Comparison of ENCODE assay signal across 1 cellular context in the genomic region with DNA sequence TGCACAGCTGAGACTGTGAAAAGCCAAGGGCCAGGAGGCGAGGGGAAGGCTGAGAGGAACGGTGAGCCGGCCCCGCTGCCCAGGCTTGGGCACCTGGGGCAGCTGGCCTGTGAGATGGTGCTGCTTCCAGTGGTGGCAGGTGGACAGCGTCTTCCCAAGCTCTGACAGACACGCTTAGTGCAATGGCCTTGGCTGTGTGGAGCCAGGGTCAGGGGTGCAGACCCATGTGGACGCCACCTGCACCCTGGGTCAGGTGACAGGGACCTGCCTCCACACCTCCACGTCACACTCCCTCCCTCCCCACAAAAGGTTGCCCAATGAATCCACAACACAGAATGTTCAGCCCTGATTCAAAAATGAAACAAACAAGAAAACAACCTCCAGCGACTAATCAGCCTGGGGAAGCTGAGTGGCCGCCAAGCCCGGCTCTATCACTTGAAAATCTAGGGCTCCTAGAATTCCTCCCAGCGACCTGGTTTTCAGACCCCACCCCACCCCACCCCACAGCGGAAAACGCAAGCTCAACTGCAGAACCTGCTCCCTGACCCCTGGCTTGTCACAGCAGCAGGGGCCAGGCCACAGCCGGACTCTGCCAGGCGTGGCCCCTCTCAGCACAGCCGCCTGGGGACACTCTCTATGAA.
TF ChIP-seq lines count a peak whose summit lies in the region.

No MANE protein-coding gene starts in this region.

TF ChIP-seq in HepG2, 621 proteins besides CTCF, POLR2A, EP300 and RAD21 (continued from another document and continues in another):
- TF ChIP-seq, protein P1, sequence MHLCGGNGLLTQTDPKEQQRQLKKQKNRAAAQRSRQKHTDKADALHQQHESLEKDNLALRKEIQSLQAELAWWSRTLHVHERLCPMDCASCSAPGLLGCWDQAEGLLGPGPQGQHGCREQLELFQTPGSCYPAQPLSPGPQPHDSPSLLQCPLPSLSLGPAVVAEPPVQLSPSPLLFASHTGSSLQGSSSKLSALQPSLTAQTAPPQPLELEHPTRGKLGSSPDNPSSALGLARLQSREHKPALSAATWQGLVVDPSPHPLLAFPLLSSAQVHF (CRISPR knock-in tag; IDR thresholded peaks at IDR 0.05) = no peak
- TF ChIP-seq ZFX (CRISPR knock-in tag; IDR thresholded peaks at IDR 0.05; ENCODE audit: low read depth) = peak; percentile 20; the same call in 1 of the 2 replicates
- TF ChIP-seq ZNF225 (CRISPR knock-in tag; IDR thresholded peaks at IDR 0.05) = no peak
- no peak for TF ChIP-seq ZNF629 (CRISPR knock-in tag; conservative IDR thresholded peaks at IDR 0.05)
- no peak for TF ChIP-seq KDM1A (CRISPR knock-in tag; IDR thresholded peaks at IDR 0.05)
- peak; percentile 30; the same call in 1 of the 2 replicates for TF ChIP-seq SALL1 (CRISPR knock-in tag; IDR thresholded peaks at IDR 0.05)
- TF ChIP-seq ZNF724P (CRISPR knock-in tag; IDR thresholded peaks at IDR 0.05; ENCODE audit: borderline replicate concordance) = 0 out of 2 replicates have a peak, but pooled peaks have one; percentile 33
- TF ChIP-seq, protein P2, sequence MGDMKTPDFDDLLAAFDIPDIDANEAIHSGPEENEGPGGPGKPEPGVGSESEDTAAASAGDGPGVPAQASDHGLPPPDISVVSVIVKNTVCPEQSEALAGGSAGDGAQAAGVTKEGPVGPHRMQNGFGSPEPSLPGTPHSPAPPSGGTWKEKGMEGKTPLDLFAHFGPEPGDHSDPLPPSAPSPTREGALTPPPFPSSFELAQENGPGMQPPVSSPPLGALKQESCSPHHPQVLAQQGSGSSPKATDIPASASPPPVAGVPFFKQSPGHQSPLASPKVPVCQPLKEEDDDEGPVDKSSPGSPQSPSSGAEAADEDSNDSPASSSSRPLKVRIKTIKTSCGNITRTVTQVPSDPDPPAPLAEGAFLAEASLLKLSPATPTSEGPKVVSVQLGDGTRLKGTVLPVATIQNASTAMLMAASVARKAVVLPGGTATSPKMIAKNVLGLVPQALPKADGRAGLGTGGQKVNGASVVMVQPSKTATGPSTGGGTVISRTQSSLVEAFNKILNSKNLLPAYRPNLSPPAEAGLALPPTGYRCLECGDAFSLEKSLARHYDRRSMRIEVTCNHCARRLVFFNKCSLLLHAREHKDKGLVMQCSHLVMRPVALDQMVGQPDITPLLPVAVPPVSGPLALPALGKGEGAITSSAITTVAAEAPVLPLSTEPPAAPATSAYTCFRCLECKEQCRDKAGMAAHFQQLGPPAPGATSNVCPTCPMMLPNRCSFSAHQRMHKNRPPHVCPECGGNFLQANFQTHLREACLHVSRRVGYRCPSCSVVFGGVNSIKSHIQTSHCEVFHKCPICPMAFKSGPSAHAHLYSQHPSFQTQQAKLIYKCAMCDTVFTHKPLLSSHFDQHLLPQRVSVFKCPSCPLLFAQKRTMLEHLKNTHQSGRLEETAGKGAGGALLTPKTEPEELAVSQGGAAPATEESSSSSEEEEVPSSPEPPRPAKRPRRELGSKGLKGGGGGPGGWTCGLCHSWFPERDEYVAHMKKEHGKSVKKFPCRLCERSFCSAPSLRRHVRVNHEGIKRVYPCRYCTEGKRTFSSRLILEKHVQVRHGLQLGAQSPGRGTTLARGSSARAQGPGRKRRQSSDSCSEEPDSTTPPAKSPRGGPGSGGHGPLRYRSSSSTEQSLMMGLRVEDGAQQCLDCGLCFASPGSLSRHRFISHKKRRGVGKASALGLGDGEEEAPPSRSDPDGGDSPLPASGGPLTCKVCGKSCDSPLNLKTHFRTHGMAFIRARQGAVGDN (CRISPR knock-in tag; IDR thresholded peaks at IDR 0.05) = peak; percentile 46
- TF ChIP-seq, protein P3, sequence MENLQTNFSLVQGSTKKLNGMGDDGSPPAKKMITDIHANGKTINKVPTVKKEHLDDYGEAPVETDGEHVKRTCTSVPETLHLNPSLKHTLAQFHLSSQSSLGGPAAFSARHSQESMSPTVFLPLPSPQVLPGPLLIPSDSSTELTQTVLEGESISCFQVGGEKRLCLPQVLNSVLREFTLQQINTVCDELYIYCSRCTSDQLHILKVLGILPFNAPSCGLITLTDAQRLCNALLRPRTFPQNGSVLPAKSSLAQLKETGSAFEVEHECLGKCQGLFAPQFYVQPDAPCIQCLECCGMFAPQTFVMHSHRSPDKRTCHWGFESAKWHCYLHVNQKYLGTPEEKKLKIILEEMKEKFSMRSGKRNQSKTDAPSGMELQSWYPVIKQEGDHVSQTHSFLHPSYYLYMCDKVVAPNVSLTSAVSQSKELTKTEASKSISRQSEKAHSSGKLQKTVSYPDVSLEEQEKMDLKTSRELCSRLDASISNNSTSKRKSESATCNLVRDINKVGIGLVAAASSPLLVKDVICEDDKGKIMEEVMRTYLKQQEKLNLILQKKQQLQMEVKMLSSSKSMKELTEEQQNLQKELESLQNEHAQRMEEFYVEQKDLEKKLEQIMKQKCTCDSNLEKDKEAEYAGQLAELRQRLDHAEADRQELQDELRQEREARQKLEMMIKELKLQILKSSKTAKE (CRISPR knock-in tag; IDR thresholded peaks at IDR 0.05; ENCODE audit: borderline replicate concordance) = no peak
- 0 out of 2 replicates have a peak, but pooled peaks have one; percentile 7 for TF ChIP-seq MYC (CRISPR knock-in tag; IDR thresholded peaks at IDR 0.05; ENCODE audit: borderline replicate concordance)
- peak; percentile 24; the same call in 1 of the 2 replicates for TF ChIP-seq GABPB1 (CRISPR knock-in tag; IDR thresholded peaks at IDR 0.05)
- TF ChIP-seq ZNF75D (CRISPR knock-in tag; IDR thresholded peaks at IDR 0.05; ENCODE audit: borderline replicate concordance) = no peak
- TF ChIP-seq, protein P4, sequence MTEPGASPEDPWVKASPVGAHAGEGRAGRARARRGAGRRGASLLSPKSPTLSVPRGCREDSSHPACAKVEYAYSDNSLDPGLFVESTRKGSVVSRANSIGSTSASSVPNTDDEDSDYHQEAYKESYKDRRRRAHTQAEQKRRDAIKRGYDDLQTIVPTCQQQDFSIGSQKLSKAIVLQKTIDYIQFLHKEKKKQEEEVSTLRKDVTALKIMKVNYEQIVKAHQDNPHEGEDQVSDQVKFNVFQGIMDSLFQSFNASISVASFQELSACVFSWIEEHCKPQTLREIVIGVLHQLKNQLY (CRISPR knock-in tag; IDR thresholded peaks at IDR 0.05) = peak; percentile 56; the same call in 1 of the 2 replicates
- no peak for TF ChIP-seq NFRKB (IDR thresholded peaks at IDR 0.05)
- no peak for TF ChIP-seq ZNF441 (CRISPR knock-in tag; IDR thresholded peaks at IDR 0.05; ENCODE audit: borderline replicate concordance)
- TF ChIP-seq, protein P5, sequence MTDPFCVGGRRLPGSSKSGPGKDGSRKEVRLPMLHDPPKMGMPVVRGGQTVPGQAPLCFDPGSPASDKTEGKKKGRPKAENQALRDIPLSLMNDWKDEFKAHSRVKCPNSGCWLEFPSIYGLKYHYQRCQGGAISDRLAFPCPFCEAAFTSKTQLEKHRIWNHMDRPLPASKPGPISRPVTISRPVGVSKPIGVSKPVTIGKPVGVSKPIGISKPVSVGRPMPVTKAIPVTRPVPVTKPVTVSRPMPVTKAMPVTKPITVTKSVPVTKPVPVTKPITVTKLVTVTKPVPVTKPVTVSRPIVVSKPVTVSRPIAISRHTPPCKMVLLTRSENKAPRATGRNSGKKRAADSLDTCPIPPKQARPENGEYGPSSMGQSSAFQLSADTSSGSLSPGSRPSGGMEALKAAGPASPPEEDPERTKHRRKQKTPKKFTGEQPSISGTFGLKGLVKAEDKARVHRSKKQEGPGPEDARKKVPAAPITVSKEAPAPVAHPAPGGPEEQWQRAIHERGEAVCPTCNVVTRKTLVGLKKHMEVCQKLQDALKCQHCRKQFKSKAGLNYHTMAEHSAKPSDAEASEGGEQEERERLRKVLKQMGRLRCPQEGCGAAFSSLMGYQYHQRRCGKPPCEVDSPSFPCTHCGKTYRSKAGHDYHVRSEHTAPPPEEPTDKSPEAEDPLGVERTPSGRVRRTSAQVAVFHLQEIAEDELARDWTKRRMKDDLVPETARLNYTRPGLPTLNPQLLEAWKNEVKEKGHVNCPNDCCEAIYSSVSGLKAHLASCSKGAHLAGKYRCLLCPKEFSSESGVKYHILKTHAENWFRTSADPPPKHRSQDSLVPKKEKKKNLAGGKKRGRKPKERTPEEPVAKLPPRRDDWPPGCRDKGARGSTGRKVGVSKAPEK (CRISPR knock-in tag; IDR thresholded peaks at IDR 0.05; ENCODE audit: borderline replicate concordance) = no peak
- TF ChIP-seq, protein P6, sequence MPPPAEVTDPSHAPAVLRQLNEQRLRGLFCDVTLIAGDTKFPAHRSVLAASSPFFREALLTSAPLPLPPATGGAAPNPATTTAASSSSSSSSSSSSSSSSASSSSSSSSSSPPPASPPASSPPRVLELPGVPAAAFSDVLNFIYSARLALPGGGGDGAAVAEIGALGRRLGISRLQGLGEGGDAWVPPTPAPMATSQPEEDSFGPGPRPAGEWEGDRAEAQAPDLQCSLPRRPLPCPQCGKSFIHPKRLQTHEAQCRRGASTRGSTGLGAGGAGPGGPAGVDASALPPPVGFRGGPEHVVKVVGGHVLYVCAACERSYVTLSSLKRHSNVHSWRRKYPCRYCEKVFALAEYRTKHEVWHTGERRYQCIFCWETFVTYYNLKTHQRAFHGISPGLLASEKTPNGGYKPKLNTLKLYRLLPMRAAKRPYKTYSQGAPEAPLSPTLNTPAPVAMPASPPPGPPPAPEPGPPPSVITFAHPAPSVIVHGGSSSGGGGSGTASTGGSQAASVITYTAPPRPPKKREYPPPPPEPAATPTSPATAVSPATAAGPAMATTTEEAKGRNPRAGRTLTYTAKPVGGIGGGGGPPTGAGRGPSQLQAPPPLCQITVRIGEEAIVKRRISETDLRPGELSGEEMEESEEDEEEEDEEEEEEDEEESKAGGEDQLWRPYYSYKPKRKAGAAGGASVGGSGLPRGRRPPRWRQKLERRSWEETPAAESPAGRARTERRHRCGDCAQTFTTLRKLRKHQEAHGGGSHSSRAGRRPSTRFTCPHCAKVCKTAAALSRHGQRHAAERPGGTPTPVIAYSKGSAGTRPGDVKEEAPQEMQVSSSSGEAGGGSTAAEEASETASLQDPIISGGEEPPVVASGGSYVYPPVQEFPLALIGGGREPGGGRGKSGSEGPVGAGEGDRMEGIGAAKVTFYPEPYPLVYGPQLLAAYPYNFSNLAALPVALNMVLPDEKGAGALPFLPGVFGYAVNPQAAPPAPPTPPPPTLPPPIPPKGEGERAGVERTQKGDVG (CRISPR knock-in tag; IDR thresholded peaks at IDR 0.05; ENCODE audit: borderline replicate concordance) = no peak
- TF ChIP-seq MTA1 (CRISPR knock-in tag; IDR thresholded peaks at IDR 0.05; ENCODE audit: borderline replicate concordance) = 0 out of 2 replicates have a peak, but pooled peaks have one; percentile 43
- peak; percentile 28; the same call in 1 of the 2 replicates for TF ChIP-seq SPEN (CRISPR knock-in tag; IDR thresholded peaks at IDR 0.05; ENCODE audit: low read depth)
- TF ChIP-seq ZNF207 (IDR thresholded peaks at IDR 0.05; ENCODE audit: borderline replicate concordance) = no peak
- TF ChIP-seq, protein P7, sequence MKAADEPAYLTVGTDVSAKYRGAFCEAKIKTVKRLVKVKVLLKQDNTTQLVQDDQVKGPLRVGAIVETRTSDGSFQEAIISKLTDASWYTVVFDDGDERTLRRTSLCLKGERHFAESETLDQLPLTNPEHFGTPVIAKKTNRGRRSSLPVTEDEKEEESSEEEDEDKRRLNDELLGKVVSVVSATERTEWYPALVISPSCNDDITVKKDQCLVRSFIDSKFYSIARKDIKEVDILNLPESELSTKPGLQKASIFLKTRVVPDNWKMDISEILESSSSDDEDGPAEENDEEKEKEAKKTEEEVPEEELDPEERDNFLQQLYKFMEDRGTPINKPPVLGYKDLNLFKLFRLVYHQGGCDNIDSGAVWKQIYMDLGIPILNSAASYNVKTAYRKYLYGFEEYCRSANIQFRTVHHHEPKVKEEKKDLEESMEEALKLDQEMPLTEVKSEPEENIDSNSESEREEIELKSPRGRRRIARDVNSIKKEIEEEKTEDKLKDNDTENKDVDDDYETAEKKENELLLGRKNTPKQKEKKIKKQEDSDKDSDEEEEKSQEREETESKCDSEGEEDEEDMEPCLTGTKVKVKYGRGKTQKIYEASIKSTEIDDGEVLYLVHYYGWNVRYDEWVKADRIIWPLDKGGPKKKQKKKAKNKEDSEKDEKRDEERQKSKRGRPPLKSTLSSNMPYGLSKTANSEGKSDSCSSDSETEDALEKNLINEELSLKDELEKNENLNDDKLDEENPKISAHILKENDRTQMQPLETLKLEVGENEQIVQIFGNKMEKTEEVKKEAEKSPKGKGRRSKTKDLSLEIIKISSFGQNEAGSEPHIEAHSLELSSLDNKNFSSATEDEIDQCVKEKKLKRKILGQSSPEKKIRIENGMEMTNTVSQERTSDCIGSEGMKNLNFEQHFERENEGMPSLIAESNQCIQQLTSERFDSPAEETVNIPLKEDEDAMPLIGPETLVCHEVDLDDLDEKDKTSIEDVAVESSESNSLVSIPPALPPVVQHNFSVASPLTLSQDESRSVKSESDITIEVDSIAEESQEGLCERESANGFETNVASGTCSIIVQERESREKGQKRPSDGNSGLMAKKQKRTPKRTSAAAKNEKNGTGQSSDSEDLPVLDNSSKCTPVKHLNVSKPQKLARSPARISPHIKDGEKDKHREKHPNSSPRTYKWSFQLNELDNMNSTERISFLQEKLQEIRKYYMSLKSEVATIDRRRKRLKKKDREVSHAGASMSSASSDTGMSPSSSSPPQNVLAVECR (CRISPR knock-in tag; IDR thresholded peaks at IDR 0.05; ENCODE audit: borderline replicate concordance) = 0 out of 2 replicates have a peak, but pooled peaks have one; percentile 17
- TF ChIP-seq CEBPB (IDR thresholded peaks at IDR 0.05; ENCODE audit: borderline replicate concordance, low read depth, low read length) = peak; percentile 38; the same call in 1 of the 2 replicates
- TF ChIP-seq, protein P8, sequence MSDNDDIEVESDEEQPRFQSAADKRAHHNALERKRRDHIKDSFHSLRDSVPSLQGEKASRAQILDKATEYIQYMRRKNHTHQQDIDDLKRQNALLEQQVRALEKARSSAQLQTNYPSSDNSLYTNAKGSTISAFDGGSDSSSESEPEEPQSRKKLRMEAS (IDR thresholded peaks at IDR 0.05) = peak; percentile 34; the same call in 1 of the 2 replicates
- TF ChIP-seq SIX1 (CRISPR knock-in tag; IDR thresholded peaks at IDR 0.05; ENCODE audit: borderline replicate concordance) = no peak
- TF ChIP-seq ISX (CRISPR knock-in tag; conservative IDR thresholded peaks at IDR 0.05) = no peak
- TF ChIP-seq, protein P9, sequence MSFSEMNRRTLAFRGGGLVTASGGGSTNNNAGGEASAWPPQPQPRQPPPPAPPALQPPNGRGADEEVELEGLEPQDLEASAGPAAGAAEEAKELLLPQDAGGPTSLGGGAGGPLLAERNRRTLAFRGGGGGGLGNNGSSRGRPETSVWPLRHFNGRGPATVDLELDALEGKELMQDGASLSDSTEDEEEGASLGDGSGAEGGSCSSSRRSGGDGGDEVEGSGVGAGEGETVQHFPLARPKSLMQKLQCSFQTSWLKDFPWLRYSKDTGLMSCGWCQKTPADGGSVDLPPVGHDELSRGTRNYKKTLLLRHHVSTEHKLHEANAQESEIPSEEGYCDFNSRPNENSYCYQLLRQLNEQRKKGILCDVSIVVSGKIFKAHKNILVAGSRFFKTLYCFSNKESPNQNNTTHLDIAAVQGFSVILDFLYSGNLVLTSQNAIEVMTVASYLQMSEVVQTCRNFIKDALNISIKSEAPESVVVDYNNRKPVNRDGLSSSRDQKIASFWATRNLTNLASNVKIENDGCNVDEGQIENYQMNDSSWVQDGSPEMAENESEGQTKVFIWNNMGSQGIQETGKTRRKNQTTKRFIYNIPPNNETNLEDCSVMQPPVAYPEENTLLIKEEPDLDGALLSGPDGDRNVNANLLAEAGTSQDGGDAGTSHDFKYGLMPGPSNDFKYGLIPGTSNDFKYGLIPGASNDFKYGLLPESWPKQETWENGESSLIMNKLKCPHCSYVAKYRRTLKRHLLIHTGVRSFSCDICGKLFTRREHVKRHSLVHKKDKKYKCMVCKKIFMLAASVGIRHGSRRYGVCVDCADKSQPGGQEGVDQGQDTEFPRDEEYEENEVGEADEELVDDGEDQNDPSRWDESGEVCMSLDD (CRISPR knock-in tag; IDR thresholded peaks at IDR 0.05; ENCODE audit: borderline replicate concordance) = no peak
- TF ChIP-seq PHF20 (CRISPR knock-in tag; IDR thresholded peaks at IDR 0.05) = no peak
